Comparison of ENCODE assay signal across 21 cellular contexts in genomic region chr17:69059458-69060205, GRCh38. TPM values are rescaled to one million over a fixed set of nuclear protein-coding genes. Genes with fewer than 3 reads are reported as not detected.
DNase-seq lines count a peak whose midpoint lies in the region; ATAC-seq and TF ChIP-seq lines count a peak whose summit lies in the region.
"Had no signal": no experiment of that assay in that cellular context is flagged by ENCODE, and none has a peak within 500 bp of the region (broad histone marks: within the 10 kb centered on the region; RNA-seq: fewer than 3 reads in every experiment).

No MANE protein-coding gene starts in this region.

- H3K27ac ChIP-seq in heart left ventricle (peak overlapping the region; percentile 12 to 82 (median 63)), ovary (peak overlapping the region in 1 of 2 donors; percentile 79), vagina (peak overlapping the region; percentile 77)
- H3K27ac ChIP-seq: body of pancreas, epithelial cell of prostate, stomach, WERI-Rb-1 had no signal

- intact Hi-C loops in heart left ventricle (cut with DNase I), result loop anchor here in 1 of 10 donors (10.0 kb wide), 1 partner anchor 285 kb away; no protein-coding TSS in a partner anchor
- intact Hi-C loops in Right ventricle myocardium inferior (cut with DNase I), result loop anchor here (10.0 kb wide), 1 partner anchor 285 kb away; no protein-coding TSS in a partner anchor
- intact Hi-C loops in ovary (cut with DNase I), result no loop called here
- intact Hi-C loops in vagina (cut with DNase I), result no loop called here

- H3K27me3 ChIP-seq in heart left ventricle, result no peaks in the 10 kb centered on the region
- no peaks in the 10 kb centered on the region for H3K27me3 ChIP-seq in ovary
- H3K27me3 ChIP-seq in vagina, result no peaks in the 10 kb centered on the region
- H3K27me3 ChIP-seq: body of pancreas, stomach had no signal

- H3K9me3 ChIP-seq in heart left ventricle (peaks cover 0 to 37% (median 13%) of the 10 kb centered on the region in 12 donors), ovary (no peaks in the 10 kb centered on the region), vagina (no peaks in the 10 kb centered on the region)
- H3K9me3 ChIP-seq: body of pancreas, stomach had no signal

- no peak for TF ChIP-seq EP300 in ovary (IDR thresholded peaks at IDR 0.05)

- ATAC-seq in heart left ventricle, result no peak
- ATAC-seq in Right ventricle myocardium inferior, result no peak
- no peak for ATAC-seq in HG02763 (IDR thresholded peaks at IDR 0.05; ENCODE audit: unreplicated experiment)
- ATAC-seq: activated CD8-positive, alpha-beta T cell treated with anti-CD3 and anti-CD28 coated beads, Interleukin-2, amount 10 ng/mL, durations not matched to agents 7 days and 5 days; activated T-cell treated with anti-CD3 and anti-CD28 coated beads, Interleukin-2, amount 50 U/mL, for 4 hours; body of pancreas; T-helper 17 cell had no signal

- WGBS in heart left ventricle, 4 donors, result 46 to 65% (median 60%) methylated on average over 8 of the region's 8 CpGs
- 11 to 19% (median 15%) methylated on average over 8 of the region's 8 CpGs for WGBS in ovary, 3 donors

- DNase-seq in heart left ventricle (no peak), Right ventricle myocardium inferior (ENCODE audit: missing footprints) (no peak), fibroblast of pulmonary artery (ENCODE audit: low read depth) (peak; percentile 80), ovary (no peak), vagina (ENCODE audit: extremely low spot score in 2 of 2) (no peak), HCEC 1CT (no peak), C1 segment of cervical spinal cord (lab: John Stamatoyannopoulos, UW) (no peak)
- DNase-seq: activated CD8-positive, alpha-beta T cell treated with anti-CD3 and anti-CD28 coated beads, Interleukin-2, amount 10 ng/mL, durations not matched to agents 7 days and 5 days; activated T-cell treated with anti-CD3 and anti-CD28 coated beads, Interleukin-2, amount 50 U/mL, for 4 hours; body of pancreas; CD4-positive, CD25-positive, alpha-beta regulatory T cell; DMS53; hypothalamus; NCI-H1436 treated with DMSO at 0.1 percent for 48 hours; nucleus accumbens; OCI-M1; stomach; T-helper 17 cell had no signal

- TF ChIP-seq CTCF in heart left ventricle (IDR thresholded peaks at IDR 0.05) (no peak), fibroblast of pulmonary artery (IDR thresholded peaks at IDR 0.05; ENCODE audit: low read length, missing control alignments) (no peak), ovary (IDR thresholded peaks at IDR 0.05) (no peak), vagina (IDR thresholded peaks at IDR 0.05) (no peak)

- H3K36me3 ChIP-seq in heart left ventricle (peaks cover 0 to 8% (median 0%) of the 10 kb centered on the region in 9 donors), ovary (no peaks in the 10 kb centered on the region), vagina (no peaks in the 10 kb centered on the region)
- H3K36me3 ChIP-seq: stomach, WERI-Rb-1 had no signal

- H3K4me1 ChIP-seq in heart left ventricle (peaks cover 0 to 38% (median 0%) of the 10 kb centered on the region in 12 donors), ovary (ENCODE audit: insufficient read depth) (peaks cover 9% of the 10 kb centered on the region), vagina (peaks cover 9% of the 10 kb centered on the region)
- H3K4me1 ChIP-seq: body of pancreas, stomach had no signal

- TF ChIP-seq POLR2A in heart left ventricle (IDR thresholded peaks at IDR 0.05) (no peak), ovary (IDR thresholded peaks at IDR 0.05) (no peak), vagina (IDR thresholded peaks at IDR 0.05) (no peak)

- peak overlapping the region in 9 of 12 donors; percentile 3 to 51 (median 32) for H3K4me3 ChIP-seq in heart left ventricle
- peak overlapping the region; percentile 60 for H3K4me3 ChIP-seq in fibroblast of pulmonary artery (replicated peaks; ENCODE audit: low read depth, low read length)
- peak overlapping the region; percentile 1 for H3K4me3 ChIP-seq in ovary
- H3K4me3 ChIP-seq in vagina, result no peak overlapping the region
- H3K4me3 ChIP-seq: body of pancreas, stomach had no signal

RNA-seq across cellular contexts. Expression of gene ABCA9, which starts 1.1 kb away (rescaled TPM):
- total RNA-seq in heart left ventricle, result 10 to 100 TPM in 6 of 9 donors, 1 to 10 TPM in 3; 4.2 to 19.9 (median 11.4) TPM
- polyA plus RNA-seq in heart left ventricle, result 10 to 100 TPM in 1 of 2 donors, 1 to 10 TPM in 1; 2.4 to 11.2 TPM
- 32.7 TPM for total RNA-seq in Right ventricle myocardium inferior
- total RNA-seq in ovary, result 100 to 1,000 TPM in 2 of 7 donors, 10 to 100 TPM in 5; 15.0 to 111 (median 26.1) TPM
- polyA plus RNA-seq in ovary, result 10 to 100 TPM; 23.0 to 29.7 TPM
- 71.2 TPM for total RNA-seq in vagina
- total RNA-seq: activated CD8-positive, alpha-beta T cell treated with anti-CD3 and anti-CD28 coated beads, Interleukin-2, amount 10 ng/mL, durations not matched to agents 7 days and 5 days; activated T-cell treated with anti-CD3 and anti-CD28 coated beads, Interleukin-2, amount 50 U/mL, for 4 hours; CD4-positive, CD25-positive, alpha-beta regulatory T cell had no signal
- polyA plus RNA-seq: CD4-positive, CD25-positive, alpha-beta regulatory T cell had no signal

Comparison
In these comparisons a context has a peak if more than half of its experiments do, and no peak if none do; other contexts are left out.
1. H3K4me3 ChIP-seq: peak in heart left ventricle (9 of 12), fibroblast of pulmonary artery (single experiment) and ovary (single experiment); none in vagina (0 of 2).